Comparison of ENCODE assay signal across 1 cellular context in the genomic region with DNA sequence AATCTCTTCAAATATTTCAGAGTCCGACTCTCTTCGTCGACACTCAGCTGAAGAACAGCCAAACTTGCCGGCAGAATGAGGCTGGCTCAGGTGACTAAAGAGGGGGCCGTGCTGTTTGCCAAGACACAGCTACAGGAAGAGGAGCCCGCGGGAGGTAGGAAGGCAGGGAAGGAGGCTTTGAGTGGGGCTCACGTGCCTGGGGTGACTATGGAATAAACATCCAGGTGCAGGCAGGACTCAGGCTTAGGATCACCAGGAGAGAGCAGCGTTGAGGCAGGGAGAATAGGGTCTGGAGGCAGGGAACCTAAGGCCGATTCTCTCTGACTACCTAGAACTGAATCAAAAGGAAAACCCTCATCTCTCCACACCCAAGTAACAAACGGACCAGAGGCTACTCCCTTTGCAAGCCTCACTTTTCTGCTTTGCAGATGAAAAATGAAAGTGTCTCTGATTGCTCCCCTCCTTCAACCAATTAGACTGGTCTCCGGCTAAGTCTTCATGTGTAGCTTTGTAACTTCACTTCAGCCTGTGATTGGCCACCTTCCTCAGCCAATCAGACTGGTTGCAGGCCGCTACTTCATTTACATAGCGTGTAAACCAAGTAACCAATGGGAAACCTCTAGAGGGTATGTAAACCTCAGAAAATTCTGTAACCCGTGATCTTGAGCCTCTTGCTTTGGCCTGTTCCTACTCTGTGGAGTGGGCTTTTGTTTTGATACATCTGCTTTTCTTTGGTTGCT.
TF ChIP-seq lines count a peak whose summit lies in the region.

No MANE protein-coding gene starts in this region.

TF ChIP-seq in GM23338, 12 proteins besides CTCF, POLR2A, EP300 and RAD21 (continued from another document):
- TF ChIP-seq EZH2 (IDR thresholded peaks at IDR 0.05; ENCODE audit: low read depth, unreplicated experiment) (no peak), STAT1 (IDR thresholded peaks at IDR 0.05; ENCODE audit: unreplicated experiment) (no peak), ZNF331 (CRISPR knock-in tag; IDR thresholded peaks at IDR 0.05; ENCODE audit: low read depth) (no peak), EZH2phosphoT487 (IDR thresholded peaks at IDR 0.05; ENCODE audit: unreplicated experiment) (no peak)
- TF ChIP-seq, protein P1, sequence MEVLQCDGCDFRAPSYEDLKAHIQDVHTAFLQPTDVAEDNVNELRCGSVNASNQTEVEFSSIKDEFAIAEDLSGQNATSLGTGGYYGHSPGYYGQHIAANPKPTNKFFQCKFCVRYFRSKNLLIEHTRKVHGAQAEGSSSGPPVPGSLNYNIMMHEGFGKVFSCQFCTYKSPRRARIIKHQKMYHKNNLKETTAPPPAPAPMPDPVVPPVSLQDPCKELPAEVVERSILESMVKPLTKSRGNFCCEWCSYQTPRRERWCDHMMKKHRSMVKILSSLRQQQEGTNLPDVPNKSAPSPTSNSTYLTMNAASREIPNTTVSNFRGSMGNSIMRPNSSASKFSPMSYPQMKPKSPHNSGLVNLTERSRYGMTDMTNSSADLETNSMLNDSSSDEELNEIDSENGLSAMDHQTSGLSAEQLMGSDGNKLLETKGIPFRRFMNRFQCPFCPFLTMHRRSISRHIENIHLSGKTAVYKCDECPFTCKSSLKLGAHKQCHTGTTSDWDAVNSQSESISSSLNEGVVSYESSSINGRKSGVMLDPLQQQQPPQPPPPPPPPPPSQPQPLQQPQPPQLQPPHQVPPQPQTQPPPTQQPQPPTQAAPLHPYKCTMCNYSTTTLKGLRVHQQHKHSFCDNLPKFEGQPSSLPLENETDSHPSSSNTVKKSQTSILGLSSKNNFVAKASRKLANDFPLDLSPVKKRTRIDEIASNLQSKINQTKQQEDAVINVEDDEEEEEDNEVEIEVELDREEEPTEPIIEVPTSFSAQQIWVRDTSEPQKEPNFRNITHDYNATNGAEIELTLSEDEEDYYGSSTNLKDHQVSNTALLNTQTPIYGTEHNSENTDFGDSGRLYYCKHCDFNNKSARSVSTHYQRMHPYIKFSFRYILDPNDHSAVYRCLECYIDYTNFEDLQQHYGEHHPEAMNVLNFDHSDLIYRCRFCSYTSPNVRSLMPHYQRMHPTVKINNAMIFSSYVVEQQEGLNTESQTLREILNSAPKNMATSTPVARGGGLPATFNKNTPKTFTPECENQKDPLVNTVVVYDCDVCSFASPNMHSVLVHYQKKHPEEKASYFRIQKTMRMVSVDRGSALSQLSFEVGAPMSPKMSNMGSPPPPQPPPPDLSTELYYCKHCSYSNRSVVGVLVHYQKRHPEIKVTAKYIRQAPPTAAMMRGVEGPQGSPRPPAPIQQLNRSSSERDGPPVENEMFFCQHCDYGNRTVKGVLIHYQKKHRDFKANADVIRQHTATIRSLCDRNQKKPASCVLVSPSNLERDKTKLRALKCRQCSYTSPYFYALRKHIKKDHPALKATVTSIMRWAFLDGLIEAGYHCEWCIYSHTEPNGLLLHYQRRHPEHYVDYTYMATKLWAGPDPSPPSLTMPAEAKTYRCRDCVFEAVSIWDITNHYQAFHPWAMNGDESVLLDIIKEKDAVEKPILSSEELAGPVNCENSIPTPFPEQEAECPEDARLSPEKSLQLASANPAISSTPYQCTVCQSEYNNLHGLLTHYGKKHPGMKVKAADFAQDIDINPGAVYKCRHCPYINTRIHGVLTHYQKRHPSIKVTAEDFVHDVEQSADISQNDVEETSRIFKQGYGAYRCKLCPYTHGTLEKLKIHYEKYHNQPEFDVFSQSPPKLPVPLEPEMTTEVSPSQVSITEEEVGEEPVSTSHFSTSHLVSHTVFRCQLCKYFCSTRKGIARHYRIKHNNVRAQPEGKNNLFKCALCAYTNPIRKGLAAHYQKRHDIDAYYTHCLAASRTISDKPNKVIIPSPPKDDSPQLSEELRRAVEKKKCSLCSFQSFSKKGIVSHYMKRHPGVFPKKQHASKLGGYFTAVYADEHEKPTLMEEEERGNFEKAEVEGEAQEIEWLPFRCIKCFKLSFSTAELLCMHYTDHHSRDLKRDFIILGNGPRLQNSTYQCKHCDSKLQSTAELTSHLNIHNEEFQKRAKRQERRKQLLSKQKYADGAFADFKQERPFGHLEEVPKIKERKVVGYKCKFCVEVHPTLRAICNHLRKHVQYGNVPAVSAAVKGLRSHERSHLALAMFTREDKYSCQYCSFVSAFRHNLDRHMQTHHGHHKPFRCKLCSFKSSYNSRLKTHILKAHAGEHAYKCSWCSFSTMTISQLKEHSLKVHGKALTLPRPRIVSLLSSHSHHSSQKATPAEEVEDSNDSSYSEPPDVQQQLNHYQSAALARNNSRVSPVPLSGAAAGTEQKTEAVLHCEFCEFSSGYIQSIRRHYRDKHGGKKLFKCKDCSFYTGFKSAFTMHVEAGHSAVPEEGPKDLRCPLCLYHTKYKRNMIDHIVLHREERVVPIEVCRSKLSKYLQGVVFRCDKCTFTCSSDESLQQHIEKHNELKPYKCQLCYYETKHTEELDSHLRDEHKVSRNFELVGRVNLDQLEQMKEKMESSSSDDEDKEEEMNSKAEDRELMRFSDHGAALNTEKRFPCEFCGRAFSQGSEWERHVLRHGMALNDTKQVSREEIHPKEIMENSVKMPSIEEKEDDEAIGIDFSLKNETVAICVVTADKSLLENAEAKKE (CRISPR knock-in tag; IDR thresholded peaks at IDR 0.05), result no peak
TF ChIP-seq in GM23338: peak in this region for 0.
